Comparison of ENCODE assay signal across 8 cellular contexts in genomic region chr9:2857564-2858198, GRCh38. TPM values are rescaled to one million over a fixed set of nuclear protein-coding genes. Genes with fewer than 3 reads are reported as not detected.
DNase-seq lines count a peak whose midpoint lies in the region; ATAC-seq and TF ChIP-seq lines count a peak whose summit lies in the region.

No MANE protein-coding gene starts in this region.

- intact Hi-C loops in posterior vena cava (cut with DNase I), result no loop called here

- peak; percentile 76 for TF ChIP-seq CTCF in GM12865 (IDR thresholded peaks at IDR 0.05; ENCODE audit: insufficient read depth, low read depth, low read length, missing control alignments)

- no peak for ATAC-seq in HG02970 (IDR thresholded peaks at IDR 0.05; ENCODE audit: low FRiP score, unreplicated experiment)

- no peak overlapping the region for H3K4me3 ChIP-seq in GM12865 (ENCODE audit: low read depth, low read length)

- DNase-seq in GM12865 (ENCODE audit: low read depth), result peak; percentile 79
- peak; percentile 64 for DNase-seq in HCEC 1CT
- peak; percentile 70 for DNase-seq in M059J (ENCODE audit: low read depth)
- DNase-seq in SIG-M5 (lab: John Stamatoyannopoulos, UW), result peak; percentile 10
- DNase-seq in activated naive CD4-positive, alpha-beta T cell treated with Interleukin-2 at 50 U/mL for 16 hours, result peak; percentile 58
- DNase-seq in glomerular visceral epithelial cell (ENCODE audit: extremely low spot score), result peak; percentile 64
- peak; percentile 78 for DNase-seq in posterior vena cava (ENCODE audit: low spot score)

RNA-seq across cellular contexts. Expression of gene PUM3, which starts 13.8 kb away (rescaled TPM):
- total RNA-seq in M059J (2014; rRNA removed; shearing (Covaris generic)), result 43.2 and 48.1 TPM in 2 replicates
- 10 to 100 TPM; 38.8 to 45.9 TPM for total RNA-seq in posterior vena cava

Comparison
In these comparisons a context has a peak if more than half of its experiments do, and no peak if none do; other contexts are left out.
1. DNase-seq: peak in every context shown above with its lines; median percentile 79 in GM12865; 78 in posterior vena cava; 70 in M059J; 64 in HCEC 1CT; 64 in glomerular visceral epithelial cell; 58 in activated naive CD4-positive, alpha-beta T cell treated with Interleukin-2 at 50 U/mL for 16 hours; 10 in SIG-M5.